ENCODE assay signal across 17 cellular contexts in the genomic region with DNA sequence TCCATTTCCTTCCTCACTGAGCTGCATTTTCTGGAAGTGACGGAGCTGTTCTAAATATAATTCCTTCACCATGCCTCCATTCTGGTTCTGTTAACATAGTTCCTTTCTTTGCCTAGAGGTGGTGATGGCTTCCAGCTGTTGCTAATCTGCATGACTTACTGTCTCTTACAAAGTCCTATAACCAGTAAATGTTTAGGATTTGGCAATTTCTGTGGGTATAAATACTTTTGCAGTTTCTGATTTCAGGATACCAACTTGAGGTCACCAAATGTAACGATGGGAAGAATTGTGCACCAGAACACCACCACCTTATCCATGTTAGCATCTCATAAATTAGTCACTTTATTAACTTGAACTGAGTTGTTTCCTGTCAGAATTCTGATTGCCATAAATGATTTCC.
DNase-seq lines count a peak whose midpoint lies in the region; ATAC-seq and TF ChIP-seq lines count a peak whose summit lies in the region.
"Had no signal": no experiment of that assay in that cellular context is flagged by ENCODE, and none has a peak within 500 bp of the region (broad histone marks: within the 10 kb centered on the region; RNA-seq: fewer than 3 reads in every experiment).

No MANE protein-coding gene starts in this region.

- TF ChIP-seq CTCF in osteocyte (IDR thresholded peaks at IDR 0.05), result peak; percentile 28
- no peak for TF ChIP-seq CTCF in Calu3 (IDR thresholded peaks at IDR 0.05; ENCODE audit: unreplicated experiment)

- H3K4me3 ChIP-seq in SK-N-MC, result peak overlapping the region; percentile 54
- H3K4me3 ChIP-seq: upper lobe of left lung had no signal

- ATAC-seq in HG03025 (IDR thresholded peaks at IDR 0.05; ENCODE audit: low FRiP score, unreplicated experiment), result no peak
- ATAC-seq: natural killer cell; stimulated activated effector memory CD8-positive, alpha-beta T cell treated with anti-CD3 and anti-CD28 coated beads, Interleukin-12 subunit alpha, Interleukin-12 subunit beta, amount 100 ng/mL, for 72 hours had no signal

- H3K27me3 Mint-ChIP-seq in osteocyte (ENCODE audit: unreplicated experiment) (no peaks in the 10 kb centered on the region), Calu3 (ENCODE audit: unreplicated experiment) (no peaks in the 10 kb centered on the region)

- peak overlapping the region; percentile 98 for H3K27ac ChIP-seq in SK-N-MC

- H3K27ac Mint-ChIP-seq in osteocyte (ENCODE audit: unreplicated experiment) (peak overlapping the region; percentile 94), Calu3 (ENCODE audit: unreplicated experiment) (no peak overlapping the region)
- H3K27ac Mint-ChIP-seq: activated T-helper 2 cell treated with anti-CD3 and anti-CD28 coated beads, Interferon-gamma antibody, Interleukin-2, Interleukin-4, amounts not matched to agents 10 μg/mL and 5 μg/mL and 100 μg/mL, durations not matched to agents 14 hours and 24 hours and 36 hours; natural killer cell; stimulated activated effector memory CD8-positive, alpha-beta T cell treated with anti-CD3 and anti-CD28 coated beads, Interleukin-12 subunit alpha, Interleukin-12 subunit beta, amount 100 ng/mL, for 72 hours had no signal

- no TSS peak for BruUV-seq in Calu3 (replicated peaks; lab: Mats Ljungman, UMichigan)

- intact Hi-C loops in Calu3 (cut with micrococcal nuclease; ENCODE audit: unreplicated experiment), result loop anchor here (10.0 kb wide), 1 partner anchor 297 kb away; no protein-coding TSS in a partner anchor

- peaks cover 3% of the 10 kb centered on the region; the same call in 1 of the 2 replicates for H3K9me3 ChIP-seq in SK-N-MC (ENCODE audit: low read depth, low read length)

- peaks cover 13% of the 10 kb centered on the region for H3K9me3 Mint-ChIP-seq in osteocyte (ENCODE audit: unreplicated experiment)
- H3K9me3 Mint-ChIP-seq in Calu3 (ENCODE audit: low read depth, unreplicated experiment), result peaks cover 13% of the 10 kb centered on the region

- H3K4me3 Mint-ChIP-seq in osteocyte (ENCODE audit: unreplicated experiment), result peak overlapping the region; percentile 38
- H3K4me3 Mint-ChIP-seq in Calu3 (ENCODE audit: low read depth, unreplicated experiment), result no peak overlapping the region
- H3K4me3 Mint-ChIP-seq: natural killer cell; stimulated activated effector memory CD8-positive, alpha-beta T cell treated with anti-CD3 and anti-CD28 coated beads, Interleukin-12 subunit alpha, Interleukin-12 subunit beta, amount 100 ng/mL, for 72 hours had no signal

- H3K9ac ChIP-seq in SK-N-MC (ENCODE audit: insufficient read length), result peak overlapping the region; percentile 46

- DNase-seq in GM04504 (ENCODE audit: low read depth) (peak; percentile 81), SK-N-MC (ENCODE audit: low read depth, low spot score) (peak; percentile 100), fibroblast of the conjunctiva (ENCODE audit: low read depth) (peak; percentile 49), osteocyte (ENCODE audit: extremely low spot score, unreplicated experiment) (no peak), OCI-M2 (lab: John Stamatoyannopoulos, UW; ENCODE audit: unreplicated experiment) (no peak), NCI-H128 (lab: John Stamatoyannopoulos, UW; ENCODE audit: unreplicated experiment) (no peak), Calu3 (no peak)
- DNase-seq: glutamatergic neuron; natural killer cell; NCI-H1048; NCI-H2227 treated with DMSO at 0.1 percent for 48 hours; retina; stimulated activated CD4-positive, alpha-beta T cell treated with anti-CD3 and anti-CD28 coated beads, Interleukin-4, amount 100 ng/mL, for 4 hours; upper lobe of left lung had no signal

- CTCF ChIA-PET in Calu3 (lab: Charles Lee), result no interaction called here

- peaks cover 65% of the 10 kb centered on the region for H3K4me1 Mint-ChIP-seq in osteocyte (ENCODE audit: unreplicated experiment)
- H3K4me1 Mint-ChIP-seq in Calu3 (ENCODE audit: low read depth, unreplicated experiment), result peaks cover 17% of the 10 kb centered on the region
- H3K4me1 Mint-ChIP-seq: natural killer cell; stimulated activated effector memory CD8-positive, alpha-beta T cell treated with anti-CD3 and anti-CD28 coated beads, Interleukin-12 subunit alpha, Interleukin-12 subunit beta, amount 100 ng/mL, for 72 hours had no signal

- H3K36me3 Mint-ChIP-seq in osteocyte (ENCODE audit: unreplicated experiment) (peaks cover 2% of the 10 kb centered on the region), Calu3 (ENCODE audit: insufficient read depth, unreplicated experiment) (no peaks in the 10 kb centered on the region)
- H3K36me3 Mint-ChIP-seq: natural killer cell; stimulated activated effector memory CD8-positive, alpha-beta T cell treated with anti-CD3 and anti-CD28 coated beads, Interleukin-12 subunit alpha, Interleukin-12 subunit beta, amount 100 ng/mL, for 72 hours had no signal

- H3K36me3 ChIP-seq in SK-N-MC (ENCODE audit: insufficient read depth, low read length), result peaks cover 4% of the 10 kb centered on the region; the same call in 1 of the 2 replicates
- H3K36me3 ChIP-seq: upper lobe of left lung had no signal

Comparison
In these comparisons a context has a peak if more than half of its experiments do, and no peak if none do; other contexts are left out.
1. DNase-seq: peak in GM04504 (single experiment), SK-N-MC (single experiment) and fibroblast of the conjunctiva (single experiment); none in osteocyte (single experiment), OCI-M2 (single experiment), NCI-H128 (single experiment) and Calu3 (single experiment).